ENCODE assay signal across 9 cellular contexts in the genomic region with DNA sequence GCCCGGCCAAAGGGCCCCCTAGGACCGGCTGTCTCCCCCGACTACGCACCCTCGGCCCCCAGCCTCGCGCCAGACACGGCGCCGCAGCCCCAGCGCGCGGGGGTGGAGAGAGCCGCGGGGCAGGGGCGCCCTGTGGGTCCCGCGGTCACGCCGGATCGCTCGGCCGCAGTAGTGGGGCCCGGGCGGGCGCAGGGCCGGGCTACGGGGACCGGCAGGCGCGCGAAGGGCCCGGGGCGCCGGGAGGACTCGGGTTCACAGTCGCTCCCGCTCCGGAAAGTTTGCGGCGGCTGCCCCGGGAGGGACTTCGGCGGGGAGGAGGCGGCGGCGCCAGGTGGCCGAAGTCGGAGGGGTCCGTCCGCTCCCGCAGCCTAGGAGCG. TPM values are rescaled to one million over a fixed set of nuclear protein-coding genes. Genes with fewer than 3 reads are reported as not detected.
A peak's percentile ranks its signal among the peaks of the same experiment; 100 is the strongest.
DNase-seq lines count a peak whose midpoint lies in the region; ATAC-seq and TF ChIP-seq lines count a peak whose summit lies in the region.
"Had no signal": no experiment of that assay in that cellular context is flagged by ENCODE, and none has a peak within 500 bp of the region (broad histone marks: within the 10 kb centered on the region; RNA-seq: fewer than 3 reads in every experiment).

No MANE protein-coding gene starts in this region.

- H3K4me2 ChIP-seq in smooth muscle cell: peak overlapping the region; percentile 95

- H4K20me1 ChIP-seq in smooth muscle cell (ENCODE audit: low read depth): no peaks in the 10 kb centered on the region

- peaks cover 6 to 7% of the 10 kb centered on the region in 2 donors for H3K4me1 ChIP-seq in ascending aorta
- no peaks in the 10 kb centered on the region; the same call in 1 of the 2 replicates for H3K4me1 ChIP-seq in iPS-20b (ENCODE audit: insufficient read depth, low read length)
- H3K4me1 ChIP-seq in smooth muscle cell (ENCODE audit: low read depth): no peaks in the 10 kb centered on the region

- H3K27ac ChIP-seq in ascending aorta: peak overlapping the region; percentile 75 to 83
- no peak overlapping the region for H3K27ac ChIP-seq in iPS-20b (ENCODE audit: low read length)
- H3K27ac ChIP-seq in smooth muscle cell (ENCODE audit: low read depth): no peak overlapping the region

- H3K9ac ChIP-seq in iPS-20b (ENCODE audit: low read depth, low read length): peak overlapping the region; percentile 51; the same call in 1 of the 2 replicates
- peak overlapping the region; percentile 61 for H3K9ac ChIP-seq in smooth muscle cell (ENCODE audit: low read depth)

- peak; percentile 7 to 23 for ATAC-seq in activated CD4-positive, CD25-positive, alpha-beta regulatory T cell treated with anti-CD3 and anti-CD28 coated beads, Interleukin-2, amount 50 U/mL, for 24 hours
- ATAC-seq in HG02938 (IDR thresholded peaks at IDR 0.05; ENCODE audit: unreplicated experiment) (no peak), GM18517 (IDR thresholded peaks at IDR 0.05; ENCODE audit: unreplicated experiment) (no peak)

- no peak for TF ChIP-seq CTCF in ascending aorta (IDR thresholded peaks at IDR 0.05)
- TF ChIP-seq CTCF in smooth muscle cell (IDR thresholded peaks at IDR 0.05; ENCODE audit: borderline replicate concordance, insufficient read depth, poor library complexity, severe bottlenecking): no peak

- no peaks in the 10 kb centered on the region for H3K79me2 ChIP-seq in smooth muscle cell (ENCODE audit: low read depth)

- peak overlapping the region; percentile 85 to 88 for H3K4me3 ChIP-seq in ascending aorta
- peak overlapping the region; percentile 69; the same call in 1 of the 2 replicates for H3K4me3 ChIP-seq in iPS-20b (ENCODE audit: low read length)
- peak overlapping the region; percentile 63 for H3K4me3 ChIP-seq in smooth muscle cell

- no peak for DNase-seq in activated CD4-positive, CD25-positive, alpha-beta regulatory T cell treated with anti-CD3 and anti-CD28 coated beads, Interleukin-2, amount 50 U/mL, for 72 hours
- DNase-seq in ascending aorta (ENCODE audit: low spot score in 2 of 2) (no peak), smooth muscle cell (lab: John Stamatoyannopoulos, UW; ENCODE audit: unreplicated experiment) (no peak), NCI-H1694 treated with DMSO at 0.1 percent for 48 hours (lab: John Stamatoyannopoulos, UW) (no peak)
- DNase-seq: DND-41 had no signal

- WGBS in smooth muscle cell (ENCODE audit: low lambda C conversion rate): 1% methylated on average over 33 of the region's 53 CpGs

- H3F3A ChIP-seq in smooth muscle cell (ENCODE audit: low read depth): peaks cover 5% of the 10 kb centered on the region

- peak overlapping the region; percentile 89 for H2AFZ ChIP-seq in smooth muscle cell (ENCODE audit: low read depth)

- H3K9me3 ChIP-seq in ascending aorta (no peaks in the 10 kb centered on the region), iPS-20b (ENCODE audit: insufficient read depth, low read depth, low read length) (no peaks in the 10 kb centered on the region), smooth muscle cell (replicated peaks; ENCODE audit: low read depth) (no peaks in the 10 kb centered on the region)

- H3K27me3 ChIP-seq in ascending aorta: no peaks in the 10 kb centered on the region
- H3K27me3 ChIP-seq in iPS-20b (ENCODE audit: insufficient read depth, low read length): peaks cover 59% of the 10 kb centered on the region
- H3K27me3 ChIP-seq in smooth muscle cell (ENCODE audit: low read depth): no peaks in the 10 kb centered on the region

- H3K36me3 ChIP-seq in ascending aorta: no peaks in the 10 kb centered on the region
- H3K36me3 ChIP-seq in iPS-20b (ENCODE audit: insufficient read depth, low read depth, low read length): no peaks in the 10 kb centered on the region
- no peaks in the 10 kb centered on the region for H3K36me3 ChIP-seq in smooth muscle cell (ENCODE audit: low read depth)

- intact Hi-C loops in ascending aorta (cut with DNase I): loop anchor here (5.0 kb wide), 3 partner anchors 61 to 221 kb away; a partner anchor contains a TSS

RNA-seq across cellular contexts. Expression of a gene that starts 7.1 kb away (rescaled TPM):
- total RNA-seq in ascending aorta (0.64 TPM), smooth muscle cell (16.3 and 17.2 TPM in 2 replicates)
- polyA plus RNA-seq in smooth muscle cell: 3.7 and 4.6 TPM in 2 replicates

RNA-seq across cellular contexts. Expression of a gene that starts 32.6 kb away (rescaled TPM):
- total RNA-seq in ascending aorta: not detected
- total RNA-seq in smooth muscle cell: 3.9 and 6.6 TPM in 2 replicates
- 2.8 and 4.8 TPM in 2 replicates for polyA plus RNA-seq in smooth muscle cell

Comparison
In these comparisons a context has a peak if more than half of its experiments do, and no peak if none do; other contexts are left out.
1. ATAC-seq: peak in activated CD4-positive, CD25-positive, alpha-beta regulatory T cell treated with anti-CD3 and anti-CD28 coated beads, Interleukin-2, amount 50 U/mL, for 24 hours (2 of 2); none in HG02938 (single experiment) and GM18517 (single experiment).
2. H3K27ac ChIP-seq: peak in ascending aorta (2 of 2); none in iPS-20b (single experiment) and smooth muscle cell (single experiment).
3. RNA of a gene that starts 7.1 kb away (total RNA-seq): 16.3 to 17.2 TPM in smooth muscle cell; 0.64 TPM in ascending aorta (single experiment); every median in the first group is over 10 times any median in the second.
4. Peak in every context shown above with its lines, with median percentiles within 50 percentile points of each other: H3K4me3 ChIP-seq.